ENCODE assay signal across 8 cellular contexts in the genomic region with DNA sequence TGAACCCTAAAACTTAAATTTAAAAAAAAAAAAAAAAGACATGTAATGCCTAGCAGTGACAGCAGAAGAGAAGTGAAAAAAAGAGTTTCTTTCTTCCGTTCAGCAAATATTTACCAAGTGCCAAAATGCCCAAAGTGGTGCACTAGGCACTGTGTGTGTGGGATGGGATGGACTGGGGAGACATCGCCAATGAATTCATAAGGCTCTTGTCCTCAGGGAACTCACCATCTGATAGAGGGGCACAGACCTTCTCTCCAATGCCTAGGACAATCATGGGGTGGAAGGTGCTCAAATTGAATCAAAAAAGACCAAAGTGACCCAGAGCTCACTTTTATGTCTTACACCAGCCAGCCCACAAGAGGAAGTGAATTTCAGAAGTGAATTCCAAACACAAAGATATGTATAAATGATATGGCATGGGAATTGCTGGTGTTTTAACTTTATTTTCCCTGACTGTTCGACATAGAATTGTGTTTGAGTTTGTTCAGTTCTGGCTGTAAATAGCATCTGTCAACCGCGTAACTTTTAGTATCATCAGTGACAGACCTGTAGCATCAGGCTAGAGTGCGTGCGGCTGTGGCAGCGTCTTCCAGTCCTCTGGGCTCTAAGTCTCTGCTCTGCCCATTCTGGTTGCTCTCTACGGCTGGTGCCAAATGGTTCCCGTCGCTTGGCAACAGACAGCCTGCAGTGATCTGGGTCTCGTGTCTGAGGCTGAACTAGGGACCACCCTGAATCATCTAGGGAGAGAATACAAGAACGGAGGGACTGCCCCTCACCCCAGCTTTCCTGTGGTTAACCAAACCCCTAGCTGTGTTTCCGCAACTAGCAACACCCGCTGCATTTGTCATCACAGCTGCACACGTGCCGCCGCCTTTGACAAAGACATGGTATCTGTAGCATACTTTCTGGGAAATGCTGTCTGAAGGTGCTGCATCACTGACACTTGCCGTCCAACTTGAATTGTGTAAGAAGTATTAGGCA.
DNase-seq lines count a peak whose midpoint lies in the region; ATAC-seq and TF ChIP-seq lines count a peak whose summit lies in the region.

No MANE protein-coding gene starts in this region.

- TF ChIP-seq CTCF in GM10266 (IDR thresholded peaks at IDR 0.05; ENCODE audit: control insufficient read depth, insufficient read depth, low read depth, missing control alignments): peak; percentile 5

- H3K27me3 Mint-ChIP-seq in activated CD4-positive, alpha-beta memory T cell treated with anti-CD3 and anti-CD28 coated beads for 36 hours: peaks cover 30% of the 10 kb centered on the region

- ATAC-seq in GM21825 (IDR thresholded peaks at IDR 0.05; ENCODE audit: unreplicated experiment): peak; percentile 90

- peaks cover 2% of the 10 kb centered on the region for H3K9me3 Mint-ChIP-seq in activated CD4-positive, alpha-beta memory T cell treated with anti-CD3 and anti-CD28 coated beads for 36 hours

- H3K4me3 Mint-ChIP-seq in activated CD4-positive, alpha-beta memory T cell treated with anti-CD3 and anti-CD28 coated beads for 36 hours: peak overlapping the region; percentile 13

- H3K27ac Mint-ChIP-seq in activated CD4-positive, alpha-beta memory T cell treated with anti-CD3 and anti-CD28 coated beads for 36 hours: peak overlapping the region; percentile 34

- H3K4me1 Mint-ChIP-seq in activated CD4-positive, alpha-beta memory T cell treated with anti-CD3 and anti-CD28 coated beads for 36 hours (ENCODE audit: low read depth): peaks cover 27% of the 10 kb centered on the region

- peak; percentile 60 for DNase-seq in GM10266 (ENCODE audit: extremely low spot score)
- DNase-seq in MV-4-11 (lab: John Stamatoyannopoulos, UW): peak; percentile 98
- peak; percentile 90 for DNase-seq in activated CD4-positive, alpha-beta memory T cell treated with anti-CD3 and anti-CD28 coated beads for 36 hours
- peak; percentile 34 for DNase-seq in fibroblast of gingiva (ENCODE audit: low read depth)
- DNase-seq in smooth muscle cell of the brain vasculature (ENCODE audit: low read depth, low spot score): peak; percentile 55
- no peak for DNase-seq in NCI-H2171 treated with DMSO at 0.1 percent for 48 hours (lab: John Stamatoyannopoulos, UW)
- DNase-seq in H7: no peak

- CTCF ChIA-PET in activated CD4-positive, alpha-beta memory T cell treated with anti-CD3 and anti-CD28 coated beads for 36 hours (lab: Charles Lee): interaction anchor here (0.6 kb wide), 1 partner anchor 153 kb away, joined by 3 read pairs; no protein-coding TSS in a partner anchor

- peaks cover 2% of the 10 kb centered on the region for H3K36me3 Mint-ChIP-seq in activated CD4-positive, alpha-beta memory T cell treated with anti-CD3 and anti-CD28 coated beads for 36 hours

- H3K4me3 ChIP-seq in H7 (ENCODE audit: insufficient read depth, low read depth, low read length): no peak overlapping the region

- POLR2A ChIA-PET in activated CD4-positive, alpha-beta memory T cell treated with anti-CD3 and anti-CD28 coated beads for 36 hours (lab: Charles Lee): interaction anchor here (1.7 kb wide), 1 partner anchor 197 kb away, joined by 4 read pairs; no protein-coding TSS in a partner anchor

- no peaks in the 10 kb centered on the region for H3K27me3 ChIP-seq in H7 (ENCODE audit: control insufficient read depth, insufficient read depth, low read length)

- H3K36me3 ChIP-seq in H7 (replicated peaks; ENCODE audit: control insufficient read depth, insufficient read depth, low read length): no peaks in the 10 kb centered on the region

- intact Hi-C loops in activated CD4-positive, alpha-beta memory T cell treated with anti-CD3 and anti-CD28 coated beads for 36 hours (cut with micrococcal nuclease): loop anchor here (2.0 to 5.0 kb wide), 4 partner anchors 14 to 730 kb away; a partner anchor contains a TSS

Comparison
In these comparisons a context has a peak if more than half of its experiments do, and no peak if none do; other contexts are left out.
1. DNase-seq: peak in GM10266 (single experiment), MV-4-11 (single experiment), activated CD4-positive, alpha-beta memory T cell treated with anti-CD3 and anti-CD28 coated beads for 36 hours (single experiment), fibroblast of gingiva (single experiment) and smooth muscle cell of the brain vasculature (single experiment); none in NCI-H2171 treated with DMSO at 0.1 percent for 48 hours (single experiment) and H7 (single experiment).